ENCODE assay signal across 14 cellular contexts in genomic region chr5:147872744-147873435, GRCh38. TPM values are rescaled to one million over a fixed set of nuclear protein-coding genes. Genes with fewer than 3 reads are reported as not detected.
DNase-seq lines count a peak whose midpoint lies in the region; ATAC-seq and TF ChIP-seq lines count a peak whose summit lies in the region.
"Not testable (repeated sequence)": the region's sequence is repeated elsewhere in the genome, so short reads cannot be mapped to it uniquely, and the experiment has no call there.
"Had no signal": no experiment of that assay in that cellular context is flagged by ENCODE, and none has a peak within 500 bp of the region (broad histone marks: within the 10 kb centered on the region; RNA-seq: fewer than 3 reads in every experiment).

No MANE protein-coding gene starts in this region.

- H3K9me3 Mint-ChIP-seq in endodermal cell; progenitor cell of endocrine pancreas (ENCODE audit: low read depth): not testable (repeated sequence)

- not testable (repeated sequence) for H3K27me3 ChIP-seq in HUES48 (ENCODE audit: control insufficient read depth, insufficient read depth, low read length); PC-3 (ENCODE audit: low read length); endodermal cell (ENCODE audit: control insufficient read depth, insufficient read depth, low read length, poor library complexity, severe bottlenecking); iPS-20b (ENCODE audit: insufficient read depth, low read length)

- ATAC-seq in PC-3: not testable (repeated sequence)

- H3K4me1 Mint-ChIP-seq in endodermal cell (peaks cover 84% of the 10 kb centered on the region), progenitor cell of endocrine pancreas (ENCODE audit: low read depth) (peaks cover 13% of the 10 kb centered on the region)

- BruUV-seq in PC-3 (replicated peaks; lab: Mats Ljungman, UMichigan): not testable (repeated sequence)

- H3K36me3 ChIP-seq in ES-I3 (ENCODE audit: insufficient read depth, low read length) (peaks cover 17% of the 10 kb centered on the region), HUES48 (ENCODE audit: control insufficient read depth, insufficient read depth, low read length) (peaks cover 20% of the 10 kb centered on the region)
- H3K36me3 ChIP-seq in PC-3 (ENCODE audit: low read depth, low read length); endodermal cell (ENCODE audit: control insufficient read depth, insufficient read depth, low read length); iPS-20b (ENCODE audit: insufficient read depth, low read depth, low read length): not testable (repeated sequence)

- peak overlapping the region; percentile 84 for H3K4me3 ChIP-seq in HUES48 (ENCODE audit: low read depth, low read length)
- H3K4me3 ChIP-seq in PC-3 (ENCODE audit: low read length): not testable (repeated sequence)
- peak overlapping the region; percentile 74 for H3K4me3 ChIP-seq in endodermal cell (ENCODE audit: low read length)
- H3K4me3 ChIP-seq in iPS-11a (ENCODE audit: low read depth, low read length): peak overlapping the region; percentile 80
- peak overlapping the region; percentile 55 for H3K4me3 ChIP-seq in iPS-20b (ENCODE audit: low read length)

- H3K36me3 Mint-ChIP-seq in endodermal cell (ENCODE audit: low read depth): peaks cover 16% of the 10 kb centered on the region
- H3K36me3 Mint-ChIP-seq in progenitor cell of endocrine pancreas (ENCODE audit: insufficient read depth): not testable (repeated sequence)

- CTCF ChIA-PET in PC-3 (lab: Charles Lee): not testable (repeated sequence)

- not testable (repeated sequence) for TF ChIP-seq CTCF in PC-3 (conservative IDR thresholded peaks at IDR 0.05; ENCODE audit: low read depth, low read length); endodermal cell (conservative IDR thresholded peaks at IDR 0.05); progenitor cell of endocrine pancreas (IDR thresholded peaks at IDR 0.05; ENCODE audit: unreplicated experiment)

- intact Hi-C loops in PC-3 (cut with micrococcal nuclease): not testable (repeated sequence)

- H3K27me3 Mint-ChIP-seq in endodermal cell (ENCODE audit: insufficient read depth): not testable (repeated sequence)
- peaks cover 75% of the 10 kb centered on the region for H3K27me3 Mint-ChIP-seq in progenitor cell of endocrine pancreas

- not testable (repeated sequence) for H3F3A ChIP-seq in PC-3 (ENCODE audit: low read length, unreplicated experiment)

- WGBS in endodermal cell (ENCODE audit: insufficient coverage in 1 of 2, insufficient read length in 1 of 2), 2 experiments: 5 to 17% methylated on average over 13 to 16 of the region's 16 CpGs

- not testable (repeated sequence) for H4K20me1 ChIP-seq in PC-3 (ENCODE audit: low read length)

- DNase-seq in PC-3; endodermal cell; progenitor cell of endocrine pancreas (ENCODE audit: low spot score, unreplicated experiment): not testable (repeated sequence)

- not testable (repeated sequence) for H2AFZ ChIP-seq in PC-3 (ENCODE audit: low read length)

- H3K27ac Mint-ChIP-seq in endodermal cell (peak overlapping the region; percentile 75), progenitor cell of endocrine pancreas (peak overlapping the region; percentile 57)

- H3K9me3 ChIP-seq in ES-I3 (ENCODE audit: control insufficient read depth, insufficient read depth, low read length); HUES48 (ENCODE audit: control insufficient read depth, insufficient read depth, low read length); PC-3 (ENCODE audit: low read length); endodermal cell (ENCODE audit: control insufficient read depth, low read length); iPS-20b (ENCODE audit: insufficient read depth, low read depth, low read length): not testable (repeated sequence)

- H3K79me2 ChIP-seq in PC-3 (ENCODE audit: low read length): not testable (repeated sequence)

- H3K4me1 ChIP-seq in ES-I3 (ENCODE audit: insufficient read depth, low read length) (peaks cover 26% of the 10 kb centered on the region), HUES48 (ENCODE audit: control insufficient read depth, insufficient read depth, low read length) (peaks cover 45% of the 10 kb centered on the region), PC-3 (ENCODE audit: insufficient read depth, low read length) (peaks cover 21% of the 10 kb centered on the region), iPS-20b (ENCODE audit: insufficient read depth, low read length) (peaks cover 33% of the 10 kb centered on the region)
- not testable (repeated sequence) for H3K4me1 ChIP-seq in endodermal cell (ENCODE audit: control insufficient read depth, insufficient read depth, low read length)

- H3K9me2 ChIP-seq in PC-3 (replicated peaks; ENCODE audit: low read length): not testable (repeated sequence)

- peak overlapping the region; percentile 100 for H3K27ac ChIP-seq in HUES48 (ENCODE audit: low read depth, low read length)
- H3K27ac ChIP-seq in PC-3 (ENCODE audit: low read length): 0 out of 2 replicates have a peak overlapping the region, but pooled peaks have one; percentile 49
- not testable (repeated sequence) for H3K27ac ChIP-seq in endodermal cell (ENCODE audit: low read depth, low read length)
- peak overlapping the region; percentile 35 for H3K27ac ChIP-seq in iPS-20b (ENCODE audit: low read length)

- peak overlapping the region; percentile 85 for H3K9ac ChIP-seq in ES-I3 (ENCODE audit: low read depth, low read length)
- H3K9ac ChIP-seq in HUES48 (ENCODE audit: low read depth, low read length): peak overlapping the region; percentile 98
- not testable (repeated sequence) for H3K9ac ChIP-seq in PC-3 (ENCODE audit: low read length)
- peak overlapping the region; percentile 59 for H3K9ac ChIP-seq in endodermal cell (ENCODE audit: extremely low read depth, low read length, poor library complexity, severe bottlenecking)
- peak overlapping the region; percentile 93 for H3K9ac ChIP-seq in iPS-20b (ENCODE audit: low read depth, low read length)

- H3K4me2 ChIP-seq in PC-3 (ENCODE audit: low read length): not testable (repeated sequence)

- POLR2A ChIA-PET in PC-3 (lab: Charles Lee; ENCODE audit: unreplicated experiment): not testable (repeated sequence)

- H3K4me3 Mint-ChIP-seq in endodermal cell: peak overlapping the region; percentile 71
- not testable (repeated sequence) for H3K4me3 Mint-ChIP-seq in progenitor cell of endocrine pancreas (ENCODE audit: low read depth)

RNA-seq across cellular contexts. Expression of gene SCGB3A2, which starts 5.6 kb away (rescaled TPM):
- total RNA-seq in PC-3 (2014; rRNA removed): 0.51 TPM in 1 of 2 replicates, not detected in the other
- total RNA-seq in endodermal cell: 10 to 100 TPM in 1 of 2 donors, 1 to 10 TPM in 1; 1.1 to 18.7 TPM
- 5.1 TPM for polyA plus RNA-seq in endodermal cell (2013, experiment 1 of 2)
- polyA plus RNA-seq in endodermal cell (2013, experiment 2 of 2): 2.2 TPM
- total RNA-seq in progenitor cell of endocrine pancreas: not detected in 2 replicates
- total RNA-seq: Caco-2; CD4-positive, alpha-beta T cell; GM23248; IMR-90 had no signal
- polyA plus RNA-seq: A549, BJ, GM23248, IMR-90, K562 had no signal

RNA-seq across cellular contexts. Expression of gene C5orf46, which starts 33.4 kb away (rescaled TPM):
- total RNA-seq in PC-3 (2014; rRNA removed) (59.9 and 78.7 TPM in 2 replicates), endodermal cell (not detected), progenitor cell of endocrine pancreas (not detected in 2 replicates)
- 0.78 TPM for polyA plus RNA-seq in endodermal cell (2013, experiment 1 of 2)
- not detected for polyA plus RNA-seq in endodermal cell (2013, experiment 2 of 2)
- total RNA-seq: Caco-2; CD4-positive, alpha-beta T cell; GM23248; IMR-90; K562 had no signal
- polyA plus RNA-seq: A549, K562 had no signal

RNA-seq across cellular contexts. Expression of gene SPINK1, which starts 41.4 kb away (rescaled TPM):
- not detected in 2 replicates for total RNA-seq in PC-3 (2014; rRNA removed)
- not detected for total RNA-seq in endodermal cell
- polyA plus RNA-seq in endodermal cell (2013, experiment 1 of 2): 1.0 TPM
- 1.7 TPM for polyA plus RNA-seq in endodermal cell (2013, experiment 2 of 2)
- 3,409 and 3,546 TPM in 2 replicates for total RNA-seq in progenitor cell of endocrine pancreas
- total RNA-seq: CD4-positive, alpha-beta T cell; GM23248; IMR-90 had no signal
- polyA plus RNA-seq: BJ, GM23248, IMR-90 had no signal

Comparison
In these comparisons a context has a peak if more than half of its experiments do, and no peak if none do; other contexts are left out.
1. RNA of gene C5orf46, which starts 33.4 kb away (total RNA-seq): 59.9 to 78.7 TPM in PC-3; not detected in progenitor cell of endocrine pancreas and not detected in endodermal cell; every median in the first group is over 10 times any median in the second.
2. RNA of gene SPINK1, which starts 41.4 kb away (total RNA-seq): 3,409 to 3,546 TPM in progenitor cell of endocrine pancreas; not detected in endodermal cell and not detected in PC-3; every median in the first group is over 1,000 times any median in the second.